ENCODE assay signal across 1 cellular context in genomic region chr3:113676252-113676651, GRCh38.
TF ChIP-seq lines count a peak whose summit lies in the region.

No MANE protein-coding gene starts in this region.

TF ChIP-seq in HepG2, 621 proteins besides CTCF, POLR2A, EP300 and RAD21 (continued from another document):
- no peak for TF ChIP-seq ATF6 (CRISPR knock-in tag; conservative IDR thresholded peaks at IDR 0.05)
- TF ChIP-seq ZBTB25 (CRISPR knock-in tag; IDR thresholded peaks at IDR 0.05), result no peak
- no peak for TF ChIP-seq ZSCAN22 (CRISPR knock-in tag; IDR thresholded peaks at IDR 0.05)
- no peak for TF ChIP-seq AKAP8 (CRISPR knock-in tag; IDR thresholded peaks at IDR 0.05)
- TF ChIP-seq CERS6 (CRISPR knock-in tag; IDR thresholded peaks at IDR 0.05), result no peak
- no peak for TF ChIP-seq GTF3A (CRISPR knock-in tag; conservative IDR thresholded peaks at IDR 0.05)
- TF ChIP-seq KIAA2018 (CRISPR knock-in tag; IDR thresholded peaks at IDR 0.05; ENCODE audit: borderline replicate concordance), result no peak
- no peak for TF ChIP-seq PTBP1 (IDR thresholded peaks at IDR 0.05; ENCODE audit: low read depth, low read length, poor library complexity, severe bottlenecking)
- no peak for TF ChIP-seq ARNT (IDR thresholded peaks at IDR 0.05)
- TF ChIP-seq CC2D1A (CRISPR knock-in tag; IDR thresholded peaks at IDR 0.05), result no peak
- no peak for TF ChIP-seq ZFP82 (CRISPR knock-in tag; IDR thresholded peaks at IDR 0.05; ENCODE audit: borderline replicate concordance)
- no peak for TF ChIP-seq BORCS8-MEF2B (CRISPR knock-in tag; IDR thresholded peaks at IDR 0.05)
- TF ChIP-seq MLX (CRISPR knock-in tag; IDR thresholded peaks at IDR 0.05), result no peak
- TF ChIP-seq ZFP90 (CRISPR knock-in tag; IDR thresholded peaks at IDR 0.05; ENCODE audit: borderline replicate concordance), result no peak
- TF ChIP-seq SAP130 (CRISPR knock-in tag; IDR thresholded peaks at IDR 0.05; ENCODE audit: low read depth), result no peak
- no peak for TF ChIP-seq ETS1 (CRISPR knock-in tag; IDR thresholded peaks at IDR 0.05)
